In the genomic region with DNA sequence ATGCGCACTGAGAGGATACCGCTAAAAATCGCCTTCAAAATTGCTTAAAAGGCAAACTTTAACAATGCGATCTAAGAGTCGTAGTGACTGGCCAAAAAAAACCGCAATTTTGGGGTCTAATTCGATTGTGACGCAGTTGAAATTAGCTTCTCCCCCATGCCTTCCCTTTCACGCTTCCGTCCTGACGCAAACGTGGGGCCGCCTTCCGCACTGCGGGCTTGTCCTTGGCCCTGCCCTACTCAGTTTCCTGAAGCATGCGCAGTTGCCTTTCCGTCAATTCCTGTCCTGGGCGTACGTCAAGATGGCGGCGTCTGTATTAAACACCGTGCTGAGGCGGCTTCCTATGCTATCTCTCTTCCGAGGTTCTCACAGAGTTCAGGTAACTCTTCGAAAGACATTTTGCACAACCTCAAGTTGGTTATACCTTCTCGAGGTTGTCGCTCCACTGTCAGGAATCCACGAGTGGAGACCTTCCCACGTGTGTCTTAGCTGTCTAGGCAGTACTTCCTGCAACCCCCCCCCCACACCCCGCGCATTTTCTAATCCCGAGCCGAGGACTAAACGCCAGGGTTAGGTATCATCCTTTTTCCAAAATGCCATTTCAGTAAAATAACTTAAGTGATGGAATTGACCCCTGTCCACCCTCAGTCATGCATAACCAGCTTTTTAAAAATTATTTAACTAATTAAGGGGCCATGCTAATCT, we compare ENCODE assay signal across 1 cellular context.
TF ChIP-seq lines count a peak whose summit lies in the region.

A gene (plus strand): TSS at position 276 of the 705 bp plus-strand sequence. CDS start 26 bp downstream, at position 302.

TF ChIP-seq in A549, 52 proteins besides CTCF, POLR2A, EP300 and RAD21 (continued from another document):
- TF ChIP-seq, protein P1, sequence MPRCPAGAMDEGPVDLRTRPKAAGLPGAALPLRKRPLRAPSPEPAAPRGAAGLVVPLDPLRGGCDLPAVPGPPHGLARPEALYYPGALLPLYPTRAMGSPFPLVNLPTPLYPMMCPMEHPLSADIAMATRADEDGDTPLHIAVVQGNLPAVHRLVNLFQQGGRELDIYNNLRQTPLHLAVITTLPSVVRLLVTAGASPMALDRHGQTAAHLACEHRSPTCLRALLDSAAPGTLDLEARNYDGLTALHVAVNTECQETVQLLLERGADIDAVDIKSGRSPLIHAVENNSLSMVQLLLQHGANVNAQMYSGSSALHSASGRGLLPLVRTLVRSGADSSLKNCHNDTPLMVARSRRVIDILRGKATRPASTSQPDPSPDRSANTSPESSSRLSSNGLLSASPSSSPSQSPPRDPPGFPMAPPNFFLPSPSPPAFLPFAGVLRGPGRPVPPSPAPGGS (IDR thresholded peaks at IDR 0.05) = 0 out of 3 replicates have a peak, but pooled peaks have one; percentile 65
- TF ChIP-seq CHD4 (IDR thresholded peaks at IDR 0.05; ENCODE audit: borderline replicate concordance) = no peak
- no peak for TF ChIP-seq FOSL2 (IDR thresholded peaks at IDR 0.05)
- no peak for TF ChIP-seq FOSL2 (CRISPR knock-in tag; IDR thresholded peaks at IDR 0.05)
- peak; percentile 59; the same call in 1 of the 2 replicates for TF ChIP-seq PHF8 (IDR thresholded peaks at IDR 0.05; ENCODE audit: borderline replicate concordance, low read depth)
- TF ChIP-seq FOXS1 (CRISPR knock-in tag; IDR thresholded peaks at IDR 0.05) = no peak
- no peak for TF ChIP-seq CEBPB (IDR thresholded peaks at IDR 0.05)
- no peak for TF ChIP-seq ZSCAN20 (CRISPR knock-in tag; IDR thresholded peaks at IDR 0.05)
- no peak for TF ChIP-seq SREBF2 (IDR thresholded peaks at IDR 0.05)
- TF ChIP-seq MAFK (IDR thresholded peaks at IDR 0.05; ENCODE audit: partially characterized antibody) = peak; percentile 60
- no peak for TF ChIP-seq KDM1A (IDR thresholded peaks at IDR 0.05; ENCODE audit: low read depth)
- TF ChIP-seq, protein P2, sequence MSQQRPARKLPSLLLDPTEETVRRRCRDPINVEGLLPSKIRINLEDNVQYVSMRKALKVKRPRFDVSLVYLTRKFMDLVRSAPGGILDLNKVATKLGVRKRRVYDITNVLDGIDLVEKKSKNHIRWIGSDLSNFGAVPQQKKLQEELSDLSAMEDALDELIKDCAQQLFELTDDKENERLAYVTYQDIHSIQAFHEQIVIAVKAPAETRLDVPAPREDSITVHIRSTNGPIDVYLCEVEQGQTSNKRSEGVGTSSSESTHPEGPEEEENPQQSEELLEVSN (IDR thresholded peaks at IDR 0.05; ENCODE audit: borderline replicate concordance, low read depth) = 0 out of 2 replicates have a peak, but pooled peaks have one; percentile 23
- no peak; a peak in 2 of 5 replicates for TF ChIP-seq JUN (IDR thresholded peaks at IDR 0.05)
- no peak for TF ChIP-seq EHMT2 (IDR thresholded peaks at IDR 0.05; ENCODE audit: low read depth)
- no peak for TF ChIP-seq JUNB (IDR thresholded peaks at IDR 0.05)
- TF ChIP-seq ESRRA (IDR thresholded peaks at IDR 0.05; ENCODE audit: borderline replicate concordance, low read length) = no peak
- no peak for TF ChIP-seq CBX8 (IDR thresholded peaks at IDR 0.05)
- TF ChIP-seq NR3C1 (IDR thresholded peaks at IDR 0.05) = no peak
- TF ChIP-seq MYC (IDR thresholded peaks at IDR 0.05; ENCODE audit: borderline replicate concordance, low read length) = peak; percentile 73; the same call in 1 of the 2 replicates
